ENCODE assay signal across 27 cellular contexts in the genomic region with DNA sequence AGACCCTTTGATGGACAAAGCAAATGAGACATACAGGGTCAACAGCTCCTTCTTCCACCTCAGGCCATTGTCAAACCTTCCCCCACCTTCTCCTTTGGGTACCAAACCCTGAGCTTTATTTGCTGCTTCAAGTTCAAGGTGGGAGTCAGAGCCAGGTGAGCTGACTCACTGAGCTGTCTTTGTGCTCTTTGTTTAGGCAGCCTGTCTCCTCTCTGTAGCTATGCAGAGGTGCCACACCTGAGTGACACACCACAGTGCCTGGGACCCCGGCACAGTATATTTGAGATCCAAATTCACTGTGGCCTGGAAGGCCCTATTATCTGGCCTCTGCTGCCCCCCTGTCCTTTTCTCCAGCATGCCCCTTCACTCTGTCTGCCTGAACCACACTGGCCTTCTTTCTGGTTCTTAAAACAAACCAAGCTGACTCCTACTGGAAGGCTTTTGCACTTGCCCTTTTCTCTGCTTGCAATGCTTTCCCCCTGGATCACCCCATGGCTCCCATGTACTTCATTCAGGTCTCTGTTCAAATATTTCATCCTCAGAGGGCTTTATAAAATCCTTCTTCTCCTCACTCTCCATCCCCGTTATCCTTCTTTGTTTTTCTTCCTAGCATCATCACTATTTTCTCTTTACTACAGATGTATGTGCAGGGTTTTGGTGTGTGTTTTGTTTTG. TPM values are rescaled to one million over a fixed set of nuclear protein-coding genes. Genes with fewer than 3 reads are reported as not detected.
"Had no signal": no experiment of that assay in that cellular context is flagged by ENCODE, and none has a peak within 500 bp of the region (broad histone marks: within the 10 kb centered on the region; RNA-seq: fewer than 3 reads in every experiment).

No MANE protein-coding gene starts in this region.

- H3K4me3 ChIP-seq: gastrocnemius medialis, ovary, skin epidermis, stomach, suprapubic skin, tibial artery had no signal

- FAIRE-seq: astrocyte, islet of Langerhans, TTC549 had no signal

- H3K9me3 ChIP-seq: gastrocnemius medialis, ovary, stomach, suprapubic skin, tibial artery had no signal

- DNase-seq: activated CD4-positive, alpha-beta memory T cell treated with anti-CD3 and anti-CD28 coated beads for 36 hours; activated CD4-positive, alpha-beta T cell treated with anti-CD3 and anti-CD28 coated beads, Interleukin-2, amount 10 ng/mL, durations not matched to agents 24 days and 14 days; activated CD4-positive, CD25-positive, alpha-beta regulatory T cell treated with anti-CD3 and anti-CD28 coated beads, Interleukin-2, amount 50 U/mL, for 72 hours; activated CD8-positive, alpha-beta memory T cell treated with anti-CD3 and anti-CD28 coated beads, Interleukin-2, amount 50 U/mL, for 4 hours; activated effector memory CD4-positive, alpha-beta T cell treated with anti-CD3 and anti-CD28 coated beads, Interleukin-2, amount 50 U/mL, for 16 hours; activated naive CD4-positive, alpha-beta T cell treated with anti-CD3 and anti-CD28 coated beads, Interleukin-2, amount 10 ng/mL, durations not matched to agents 7 days and 5 days; activated T-cell treated with anti-CD3 and anti-CD28 coated beads, Interleukin-2, amount 50 U/mL, for 1 hour; amniotic stem cell; brain microvascular endothelial cell; central memory CD4-positive, alpha-beta T cell; endodermal cell; gastrocnemius medialis; glutamatergic neuron; left ventricle myocardium superior; naive B cell; nephron progenitor cell; ovary; stimulated activated naive B cell treated with anti-CD40 and anti-IgM and Interleukin-4, amounts not matched to agents 10 μg/mL and 1 μg/mL and 100 μg/mL, for 72 hours; stomach; T-helper 9 cell; tibial artery had no signal

- H3K36me3 ChIP-seq: brain microvascular endothelial cell, gastrocnemius medialis, ovary, stomach, suprapubic skin, tibial artery had no signal

- H3K27ac ChIP-seq: brain microvascular endothelial cell, gastrocnemius medialis, ovary, skin epidermis, stomach, suprapubic skin, tibial artery had no signal

- H3K27me3 ChIP-seq: gastrocnemius medialis, ovary had no signal

RNA-seq across cellular contexts. Expression of a gene that starts 16.1 kb away (rescaled TPM):
- total RNA-seq: activated CD4-positive, alpha-beta memory T cell treated with anti-CD3 and anti-CD28 coated beads for 36 hours; activated CD4-positive, alpha-beta T cell treated with anti-CD3 and anti-CD28 coated beads, Interleukin-2, amount 10 ng/mL, durations not matched to agents 24 days and 14 days; activated T-helper 1 cell treated with anti-CD3 and anti-CD28 coated beads, Interleukin-12 subunit alpha, Interleukin-12 subunit beta, Interleukin-2, Interleukin-4 antibody, amounts not matched to agents 30 ng/mL and 10 ng/mL and 1 ng/mL, durations not matched to agents 14 hours and 24 hours and 36 hours had no signal
